In genomic region chr3:73571238-73571741, GRCh38 we compare ENCODE assay signal across 1 cellular context.
TF ChIP-seq lines count a peak whose summit lies in the region.

No MANE protein-coding gene starts in this region.

TF ChIP-seq in HepG2, 621 proteins besides CTCF, POLR2A, EP300 and RAD21 (continued from another document):
- TF ChIP-seq NCOR1 (IDR thresholded peaks at IDR 0.05; ENCODE audit: borderline replicate concordance, low read length) (peak; percentile 23; the same call in 1 of the 2 replicates), ZNF256 (CRISPR knock-in tag; conservative IDR thresholded peaks at IDR 0.05) (no peak), HIVEP1 (CRISPR knock-in tag; IDR thresholded peaks at IDR 0.05) (no peak), FOXO1 (CRISPR knock-in tag; IDR thresholded peaks at IDR 0.05) (0 out of 2 replicates have a peak, but pooled peaks have one; percentile 12), ZNF136 (CRISPR knock-in tag; IDR thresholded peaks at IDR 0.05; ENCODE audit: low read depth) (no peak), LCORL (IDR thresholded peaks at IDR 0.05) (no peak), LCORL (CRISPR knock-in tag; IDR thresholded peaks at IDR 0.05) (peak; percentile 38; the same call in 1 of the 2 replicates), ZNF468 (CRISPR knock-in tag; IDR thresholded peaks at IDR 0.05) (no peak), TEAD3 (CRISPR knock-in tag; optimal IDR thresholded peaks at IDR 0.05; ENCODE audit: borderline replicate concordance) (peak; percentile 86), KAT7 (CRISPR knock-in tag; IDR thresholded peaks at IDR 0.05; ENCODE audit: borderline replicate concordance) (no peak), ZNF567 (CRISPR knock-in tag; IDR thresholded peaks at IDR 0.05; ENCODE audit: borderline replicate concordance) (no peak), RXRB (CRISPR knock-in tag; IDR thresholded peaks at IDR 0.05; ENCODE audit: borderline replicate concordance) (peak; percentile 19; the same call in 1 of the 2 replicates), RARA (CRISPR knock-in tag; IDR thresholded peaks at IDR 0.05) (peak; percentile 22; the same call in 1 of the 2 replicates), HDAC2 (CRISPR knock-in tag; IDR thresholded peaks at IDR 0.05) (peak; percentile 39; the same call in 1 of the 2 replicates), ZNF260 (CRISPR knock-in tag; IDR thresholded peaks at IDR 0.05; ENCODE audit: borderline replicate concordance, low read depth) (no peak), AHDC1 (CRISPR knock-in tag; IDR thresholded peaks at IDR 0.05; ENCODE audit: borderline replicate concordance) (peak; percentile 83; the same call in 1 of the 2 replicates), MIER2 (CRISPR knock-in tag; IDR thresholded peaks at IDR 0.05) (0 out of 2 replicates have a peak, but pooled peaks have one; percentile 62), ZNF614 (CRISPR knock-in tag; IDR thresholded peaks at IDR 0.05; ENCODE audit: borderline replicate concordance) (0 out of 2 replicates have a peak, but pooled peaks have one; percentile 21), SP2 (CRISPR knock-in tag; IDR thresholded peaks at IDR 0.05) (no peak), ZNF7 (CRISPR knock-in tag; IDR thresholded peaks at IDR 0.05) (no peak), ZFP37 (CRISPR knock-in tag; IDR thresholded peaks at IDR 0.05; ENCODE audit: borderline replicate concordance) (no peak), HNF4A (CRISPR knock-in tag; IDR thresholded peaks at IDR 0.05) (peak; percentile 82), BHLHE40 (IDR thresholded peaks at IDR 0.05; ENCODE audit: low read length) (no peak), POGZ (CRISPR knock-in tag; IDR thresholded peaks at IDR 0.05) (0 out of 2 replicates have a peak, but pooled peaks have one; percentile 37), SMAD9 (CRISPR knock-in tag; IDR thresholded peaks at IDR 0.05) (no peak), HOMEZ (CRISPR knock-in tag; IDR thresholded peaks at IDR 0.05; ENCODE audit: low read depth) (no peak), ZNF205 (CRISPR knock-in tag; IDR thresholded peaks at IDR 0.05) (peak; percentile 38; the same call in 1 of the 2 replicates), KDM1A (CRISPR knock-in tag; IDR thresholded peaks at IDR 0.05) (no peak), ZBTB39 (CRISPR knock-in tag; IDR thresholded peaks at IDR 0.05) (no peak), HHEX (CRISPR knock-in tag; IDR thresholded peaks at IDR 0.05) (0 out of 2 replicates have a peak, but pooled peaks have one; percentile 23), PPARG (CRISPR knock-in tag; conservative IDR thresholded peaks at IDR 0.05) (0 out of 2 replicates have a peak, but pooled peaks have one; percentile 39), ATF2 (CRISPR knock-in tag; IDR thresholded peaks at IDR 0.05) (0 out of 2 replicates have a peak, but pooled peaks have one; percentile 32), PAXIP1 (CRISPR knock-in tag; conservative IDR thresholded peaks at IDR 0.05) (peak; percentile 71), HMG20B (CRISPR knock-in tag; conservative IDR thresholded peaks at IDR 0.05) (peak; percentile 57; the same call in 1 of the 2 replicates), ZNF644 (CRISPR knock-in tag; IDR thresholded peaks at IDR 0.05; ENCODE audit: low read depth) (peak; percentile 77)
